ENCODE assay signal across 26 cellular contexts in the genomic region with DNA sequence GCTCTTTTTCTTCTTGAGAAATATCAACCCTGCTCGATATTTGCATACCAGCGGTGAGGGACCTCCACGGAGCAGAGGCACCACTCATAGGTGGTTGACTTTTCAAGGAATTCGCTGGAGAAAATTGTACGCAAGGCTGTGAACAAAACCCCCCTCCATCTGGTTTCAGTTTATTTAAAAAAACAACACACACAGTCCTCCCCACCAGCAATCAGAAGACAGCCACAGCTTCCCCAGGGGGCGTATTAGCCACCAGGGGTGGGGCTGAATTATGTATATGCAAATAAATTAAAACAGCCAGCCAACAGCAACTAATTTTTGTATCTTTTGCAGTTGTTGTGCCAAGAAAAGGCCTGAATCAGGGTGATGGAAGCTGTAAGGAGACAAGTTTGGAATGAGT. TPM values are rescaled to one million over a fixed set of nuclear protein-coding genes. Genes with fewer than 3 reads are reported as not detected.
DNase-seq lines count a peak whose midpoint lies in the region; ATAC-seq and TF ChIP-seq lines count a peak whose summit lies in the region.
"Had no signal": no experiment of that assay in that cellular context is flagged by ENCODE, and none has a peak within 500 bp of the region (broad histone marks: within the 10 kb centered on the region; RNA-seq: fewer than 3 reads in every experiment).

No MANE protein-coding gene starts in this region.

- peak overlapping the region; percentile 44 for H3K4me3 ChIP-seq in OCI-LY1 (ENCODE audit: low read depth, low read length, poor library complexity, severe bottlenecking)
- H3K4me3 ChIP-seq: gastroesophageal sphincter, tibial artery had no signal

- no peak overlapping the region for H2AFZ ChIP-seq in OCI-LY1 (ENCODE audit: low read length)

- H3K27me3 ChIP-seq in OCI-LY1 (ENCODE audit: insufficient read depth, low read length), result peaks cover 20% of the 10 kb centered on the region

- H3K27me3 Mint-ChIP-seq in nephron progenitor cell (ENCODE audit: low read depth, poor library complexity), result peaks cover 64% of the 10 kb centered on the region

- DNase-seq in fibroblast of peridontal ligament (ENCODE audit: extremely low read depth), result peak; percentile 77
- DNase-seq in nephron progenitor cell, result no peak
- DNase-seq in T-helper 1 cell, result no peak
- no peak for DNase-seq in NCI-H2196 treated with DMSO at 0.1 percent for 48 hours (lab: John Stamatoyannopoulos, UW; ENCODE audit: unreplicated experiment)
- DNase-seq in SK-N-DZ (ENCODE audit: low spot score), result no peak
- DNase-seq: activated CD4-positive, alpha-beta T cell treated with anti-CD3 and anti-CD28 coated beads, Interleukin-2, amount 50 U/mL, for 1 hour; activated CD8-positive, alpha-beta memory T cell treated with anti-CD3 and anti-CD28 coated beads, Interleukin-2, amount 50 U/mL, for 48 hours; activated effector memory CD4-positive, alpha-beta T cell treated with Interleukin-2 at 50 U/mL for 16 hours; dermis blood vessel endothelial cell; HCEC 1CT; midbrain; NCI-H1417; NCI-H748 treated with DMSO at 0.1 percent for 48 hours; PC-3; SHP77 treated with DMSO at 0.1 percent for 48 hours; stimulated activated CD4-positive, alpha-beta T cell treated with anti-CD3 and anti-CD28 coated beads, Interleukin-1b, Interleukin-23, amount 100 ng/mL, for 48 hours; stimulated activated naive CD4-positive, alpha-beta T cell treated with Interleukin-2 at 50 U/mL for 16 hours; tibial artery had no signal

- no peaks in the 10 kb centered on the region for H3K79me2 ChIP-seq in OCI-LY1 (ENCODE audit: insufficient read depth, low read length)

- TF ChIP-seq CTCF in OCI-LY1 (IDR thresholded peaks at IDR 0.05; ENCODE audit: low read length) (no peak), nephron progenitor cell (IDR thresholded peaks at IDR 0.05) (no peak)

- H3K9me3 ChIP-seq in ES-I3 (ENCODE audit: control insufficient read depth, insufficient read depth, low read length), result no peaks in the 10 kb centered on the region
- no peaks in the 10 kb centered on the region for H3K9me3 ChIP-seq in OCI-LY1 (ENCODE audit: low read length)
- H3K9me3 ChIP-seq: gastroesophageal sphincter, tibial artery had no signal

- peak overlapping the region; percentile 8 for H3K4me3 Mint-ChIP-seq in nephron progenitor cell
- H3K4me3 Mint-ChIP-seq: T-helper 1 cell treated with Interleukin-12 subunit alpha and Interleukin-12 subunit beta and Interleukin-4 antibody, amounts not matched to agents 30 μg/mL and 1 μg/mL, for 36 hours had no signal

- H3K4me1 Mint-ChIP-seq in nephron progenitor cell, result peaks cover 61% of the 10 kb centered on the region

- peaks cover 52% of the 10 kb centered on the region for H3K4me1 ChIP-seq in ES-I3 (ENCODE audit: insufficient read depth, low read length)
- H3K4me1 ChIP-seq in OCI-LY1 (ENCODE audit: insufficient read depth, low read length, severe bottlenecking), result peaks cover 6% of the 10 kb centered on the region

- no peaks in the 10 kb centered on the region for H3K9me2 ChIP-seq in OCI-LY1 (ENCODE audit: low read depth, low read length)

- no peak overlapping the region for H3K27ac ChIP-seq in OCI-LY1 (ENCODE audit: low read depth, low read length, poor library complexity, severe bottlenecking)
- H3K27ac ChIP-seq: gastroesophageal sphincter, tibial artery had no signal

- H3K36me3 ChIP-seq in ES-I3 (ENCODE audit: insufficient read depth, low read length) (no peaks in the 10 kb centered on the region), OCI-LY1 (ENCODE audit: insufficient read depth, low read length) (no peaks in the 10 kb centered on the region)
- H3K36me3 ChIP-seq: gastroesophageal sphincter, tibial artery had no signal

- H4K20me1 ChIP-seq in OCI-LY1 (ENCODE audit: insufficient read depth, low read length), result no peaks in the 10 kb centered on the region

- H3K27ac Mint-ChIP-seq in nephron progenitor cell, result no peak overlapping the region
- H3K27ac Mint-ChIP-seq: T-helper 1 cell treated with Interleukin-12 subunit alpha and Interleukin-12 subunit beta and Interleukin-4 antibody, amounts not matched to agents 30 μg/mL and 1 μg/mL, for 36 hours had no signal

- H3K4me2 ChIP-seq in OCI-LY1 (ENCODE audit: low read length), result peak overlapping the region; percentile 63

- H3K36me3 Mint-ChIP-seq in nephron progenitor cell (ENCODE audit: low read depth), result no peaks in the 10 kb centered on the region

- no peaks in the 10 kb centered on the region for H3K9me3 Mint-ChIP-seq in nephron progenitor cell
- H3K9me3 Mint-ChIP-seq: T-helper 1 cell treated with Interleukin-12 subunit alpha and Interleukin-12 subunit beta and Interleukin-4 antibody, amounts not matched to agents 30 μg/mL and 1 μg/mL, for 36 hours had no signal

- no peaks in the 10 kb centered on the region for H3F3A ChIP-seq in OCI-LY1 (ENCODE audit: insufficient read depth, low read length)

- ATAC-seq in HG03175 (IDR thresholded peaks at IDR 0.05; ENCODE audit: unreplicated experiment), result no peak
- ATAC-seq: gastroesophageal sphincter, HepG2, left lobe of liver, PC-3 had no signal

- peak overlapping the region; percentile 44; the same call in 1 of the 2 replicates for H3K9ac ChIP-seq in ES-I3 (ENCODE audit: low read depth, low read length)
- no peak overlapping the region for H3K9ac ChIP-seq in OCI-LY1 (ENCODE audit: low read length)

RNA-seq across cellular contexts. Expression of gene HSD11B2, which starts 5.9 kb away (rescaled TPM):
- polyA plus RNA-seq in SK-N-DZ (2014; cell fraction: cytosol; rRNA removed), result 16.8 and 26.2 TPM in 2 replicates
- 48.0 and 51.3 TPM in 2 replicates for polyA plus RNA-seq in SK-N-DZ (2014; cell fraction: nucleus; rRNA removed)

RNA-seq across cellular contexts. Expression of gene ZDHHC1, which starts 8.8 kb away (rescaled TPM):
- 8.7 and 15.7 TPM in 2 replicates for polyA plus RNA-seq in SK-N-DZ (2014; cell fraction: cytosol; rRNA removed)
- polyA plus RNA-seq in SK-N-DZ (2014; cell fraction: nucleus; rRNA removed), result 15.0 and 29.7 TPM in 2 replicates

RNA-seq across cellular contexts. Expression of gene TPPP3, which starts 31.7 kb away (rescaled TPM):
- polyA plus RNA-seq in SK-N-DZ (2014; cell fraction: cytosol; rRNA removed), result 4.2 and 5.8 TPM in 2 replicates
- 5.0 and 8.0 TPM in 2 replicates for polyA plus RNA-seq in SK-N-DZ (2014; cell fraction: nucleus; rRNA removed)

RNA-seq across cellular contexts. Expression of gene ATP6V0D1, which starts 55.9 kb away (rescaled TPM):
- polyA plus RNA-seq in SK-N-DZ (2014; cell fraction: cytosol; rRNA removed), result 61.3 and 68.8 TPM in 2 replicates
- polyA plus RNA-seq in SK-N-DZ (2014; cell fraction: nucleus; rRNA removed), result 33.0 and 44.5 TPM in 2 replicates

RNA-seq across cellular contexts. Expression of gene AGRP, which starts 58.3 kb away (rescaled TPM):
- not detected in 2 replicates for polyA plus RNA-seq in SK-N-DZ (2014; cell fraction: cytosol; rRNA removed)
- not detected in 2 replicates for polyA plus RNA-seq in SK-N-DZ (2014; cell fraction: nucleus; rRNA removed)
- polyA plus RNA-seq: HepG2, neural cell had no signal
